Comparison of ENCODE assay signal across 8 cellular contexts in the genomic region with DNA sequence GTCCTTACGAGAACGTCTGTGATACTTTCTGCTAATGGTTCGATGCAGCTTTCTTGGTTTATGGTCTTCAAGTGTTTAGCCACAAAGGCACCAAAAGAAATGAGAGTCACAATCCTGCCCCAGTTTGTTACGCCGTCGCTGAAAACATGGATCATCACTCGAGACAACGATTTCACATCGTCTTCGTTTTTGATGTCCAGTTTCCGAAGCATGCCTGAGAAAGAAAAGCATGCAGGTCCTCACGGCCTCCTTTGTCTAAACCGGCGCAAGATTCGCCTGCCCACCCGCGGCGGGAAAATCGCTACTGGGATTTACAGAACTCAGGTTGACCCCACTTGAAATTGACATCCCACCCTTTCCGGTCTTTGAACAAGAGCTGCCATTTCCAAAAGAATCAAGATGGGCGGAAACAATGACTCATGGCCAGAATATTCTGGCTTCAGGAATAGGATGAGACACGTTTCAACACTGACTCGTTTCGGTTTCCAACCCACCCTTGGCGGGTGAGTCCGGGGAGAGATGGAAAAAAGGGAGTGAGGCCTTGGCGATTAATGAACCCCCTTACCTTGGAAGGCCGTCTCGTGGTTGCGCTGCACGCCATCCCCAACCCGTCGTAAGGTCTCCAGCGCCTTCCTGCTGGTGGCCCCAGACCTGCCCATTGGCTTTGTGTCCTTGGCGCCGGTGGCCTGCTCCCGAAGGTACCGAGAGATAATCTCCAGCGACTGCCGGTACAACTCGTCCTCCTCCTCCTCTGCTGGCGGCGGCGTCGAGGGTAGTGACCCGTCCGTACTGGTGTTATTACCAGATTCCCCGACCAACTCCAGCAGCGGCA.
A peak's percentile ranks its signal among the peaks of the same experiment; 100 is the strongest.
DNase-seq lines count a peak whose midpoint lies in the region; ATAC-seq and TF ChIP-seq lines count a peak whose summit lies in the region.

No MANE protein-coding gene starts in this region.

- H3K4me1 ChIP-seq in effector memory CD4-positive, alpha-beta T cell (ENCODE audit: control insufficient read depth, insufficient read depth, low read length, poor library complexity, severe bottlenecking): peaks cover 17% of the 10 kb centered on the region

- H3K9me3 Mint-ChIP-seq in memory B cell: no peaks in the 10 kb centered on the region
- no peaks in the 10 kb centered on the region for H3K9me3 Mint-ChIP-seq in stimulated activated naive CD8-positive, alpha-beta T cell treated with anti-CD3 and anti-CD28 coated beads, Interleukin-15, Interleukin-2, amounts not matched to agents 100 ng/mL and 50 ng/mL, for 24 hours

- H3K9me3 ChIP-seq in effector memory CD4-positive, alpha-beta T cell (ENCODE audit: control insufficient read depth, low read length): no peaks in the 10 kb centered on the region

- H3K4me3 Mint-ChIP-seq in memory B cell: peak overlapping the region; percentile 94
- H3K4me3 Mint-ChIP-seq in stimulated activated naive CD8-positive, alpha-beta T cell treated with anti-CD3 and anti-CD28 coated beads, Interleukin-15, Interleukin-2, amounts not matched to agents 100 ng/mL and 50 ng/mL, for 24 hours: peak overlapping the region; percentile 100

- H3K27ac Mint-ChIP-seq in memory B cell: peak overlapping the region; percentile 98
- peak overlapping the region; percentile 99 for H3K27ac Mint-ChIP-seq in stimulated activated naive CD8-positive, alpha-beta T cell treated with anti-CD3 and anti-CD28 coated beads, Interleukin-15, Interleukin-2, amounts not matched to agents 100 ng/mL and 50 ng/mL, for 24 hours

- TF ChIP-seq CTCF in WI38 (IDR thresholded peaks at IDR 0.05; ENCODE audit: low read depth, low read length) (no peak), GM10266 (IDR thresholded peaks at IDR 0.05; ENCODE audit: control insufficient read depth, insufficient read depth, low read depth, missing control alignments) (no peak)

- peaks cover 50% of the 10 kb centered on the region for H3K36me3 ChIP-seq in effector memory CD4-positive, alpha-beta T cell (ENCODE audit: control insufficient read depth, insufficient read depth, low read length)

- peaks cover 39% of the 10 kb centered on the region for H3K36me3 Mint-ChIP-seq in memory B cell
- H3K36me3 Mint-ChIP-seq in stimulated activated naive CD8-positive, alpha-beta T cell treated with anti-CD3 and anti-CD28 coated beads, Interleukin-15, Interleukin-2, amounts not matched to agents 100 ng/mL and 50 ng/mL, for 24 hours (ENCODE audit: low read depth): peaks cover 59% of the 10 kb centered on the region

- H3K27me3 ChIP-seq in effector memory CD4-positive, alpha-beta T cell (replicated peaks; ENCODE audit: control insufficient read depth, insufficient read depth, low read length, poor library complexity, severe bottlenecking): no peaks in the 10 kb centered on the region

- peaks cover 26% of the 10 kb centered on the region for H3K4me1 Mint-ChIP-seq in memory B cell
- peaks cover 53% of the 10 kb centered on the region for H3K4me1 Mint-ChIP-seq in stimulated activated naive CD8-positive, alpha-beta T cell treated with anti-CD3 and anti-CD28 coated beads, Interleukin-15, Interleukin-2, amounts not matched to agents 100 ng/mL and 50 ng/mL, for 24 hours (ENCODE audit: low read depth)

- peak overlapping the region; percentile 98 for H3K27ac ChIP-seq in effector memory CD4-positive, alpha-beta T cell (ENCODE audit: insufficient read depth, low read length, poor library complexity, severe bottlenecking)

- DNase-seq in stimulated activated CD4-positive, alpha-beta T cell treated with anti-CD3 and anti-CD28 coated beads, Interleukin-12 subunit alpha, Interleukin-12 subunit beta, amount 100 ng/mL, for 4 hours: peak; percentile 48
- no peak for DNase-seq in stimulated activated CD4-positive, alpha-beta T cell treated with anti-CD3 and anti-CD28 coated beads, Interleukin-2, amount 100 ng/mL, for 48 hours
- DNase-seq in NCI-H1105 treated with DMSO at 0.1 percent for 48 hours (lab: John Stamatoyannopoulos, UW) (peak; percentile 47), memory B cell (ENCODE audit: low spot score in 2 of 2) (peak in 1 of 2 donors; percentile 34), GM10266 (ENCODE audit: extremely low spot score) (no peak)
- peak in 2 of 3 donors; percentile 28 to 43 for DNase-seq in effector memory CD4-positive, alpha-beta T cell

- H3K27me3 Mint-ChIP-seq in memory B cell: no peaks in the 10 kb centered on the region
- no peaks in the 10 kb centered on the region for H3K27me3 Mint-ChIP-seq in stimulated activated naive CD8-positive, alpha-beta T cell treated with anti-CD3 and anti-CD28 coated beads, Interleukin-15, Interleukin-2, amounts not matched to agents 100 ng/mL and 50 ng/mL, for 24 hours

- no peak for ATAC-seq in memory B cell (ENCODE audit: low read depth)

- peak overlapping the region; percentile 95 for H3K4me3 ChIP-seq in WI38 (ENCODE audit: low read depth, low read length)
- H3K4me3 ChIP-seq in effector memory CD4-positive, alpha-beta T cell (ENCODE audit: insufficient read depth, low read depth, low read length, poor library complexity, severe bottlenecking): peak overlapping the region; percentile 95

Comparison
In these comparisons a context has a peak if more than half of its experiments do, and no peak if none do; other contexts are left out.
1. DNase-seq: peak in stimulated activated CD4-positive, alpha-beta T cell treated with anti-CD3 and anti-CD28 coated beads, Interleukin-12 subunit alpha, Interleukin-12 subunit beta, amount 100 ng/mL, for 4 hours (single experiment), NCI-H1105 treated with DMSO at 0.1 percent for 48 hours (single experiment) and effector memory CD4-positive, alpha-beta T cell (2 of 3); none in stimulated activated CD4-positive, alpha-beta T cell treated with anti-CD3 and anti-CD28 coated beads, Interleukin-2, amount 100 ng/mL, for 48 hours (0 of 2) and GM10266 (single experiment).